12 cellular contexts compared by ENCODE assay signal in the genomic region with DNA sequence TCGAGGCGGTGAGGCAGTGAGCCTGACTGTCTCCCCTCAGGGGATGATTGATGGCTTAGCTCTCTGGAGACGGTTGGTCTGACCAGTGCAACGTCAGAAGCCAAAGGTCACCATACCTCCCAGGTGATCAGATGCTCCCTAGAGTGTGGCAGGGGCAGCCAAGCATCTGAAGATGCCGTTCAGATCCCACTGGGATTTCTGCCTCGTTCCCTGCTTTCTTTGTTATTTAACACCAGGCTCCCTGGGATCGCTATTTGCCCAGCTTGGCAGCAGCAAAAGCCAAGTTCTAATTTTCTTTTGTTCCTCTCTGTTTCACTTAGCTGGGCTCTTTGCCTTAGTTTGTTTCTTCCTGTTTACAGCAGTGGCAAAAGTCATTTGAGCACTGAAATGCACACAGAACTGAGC. TPM values are rescaled to one million over a fixed set of nuclear protein-coding genes. Genes with fewer than 3 reads are reported as not detected.
DNase-seq lines count a peak whose midpoint lies in the region; ATAC-seq, FAIRE-seq and TF ChIP-seq lines count a peak whose summit lies in the region.
"Had no signal": no experiment of that assay in that cellular context is flagged by ENCODE, and none has a peak within 500 bp of the region (broad histone marks: within the 10 kb centered on the region; RNA-seq: fewer than 3 reads in every experiment).

No MANE protein-coding gene starts in this region.

- POLR2A ChIA-PET in CD8-positive, alpha-beta memory T cell (lab: Charles Lee) = no interaction called here

- CTCF ChIA-PET in CD8-positive, alpha-beta memory T cell (lab: Charles Lee) = no interaction called here

- peaks cover 47 to 58% (median 58%) of the 10 kb centered on the region in 3 donors for H3K4me1 Mint-ChIP-seq in CD8-positive, alpha-beta memory T cell
- peaks cover 29% of the 10 kb centered on the region for H3K4me1 Mint-ChIP-seq in neural crest cell

- no peaks in the 10 kb centered on the region for H3K36me3 ChIP-seq in CD8-positive, alpha-beta memory T cell (ENCODE audit: insufficient read depth, low read length)
- H3K36me3 ChIP-seq in mucosa of descending colon (ENCODE audit: low read depth) (no peaks in the 10 kb centered on the region), ovary (no peaks in the 10 kb centered on the region)

- H3K4me3 Mint-ChIP-seq in CD8-positive, alpha-beta memory T cell = peak overlapping the region in 5 of 7 donors; percentile 6 to 58 (median 26)
- no peak overlapping the region for H3K4me3 Mint-ChIP-seq in neural crest cell

- H3K27me3 ChIP-seq in CD8-positive, alpha-beta memory T cell (ENCODE audit: insufficient read depth, low read length, poor library complexity, severe bottlenecking) = no peaks in the 10 kb centered on the region
- H3K27me3 ChIP-seq in ovary = no peaks in the 10 kb centered on the region
- H3K27me3 ChIP-seq: vagina had no signal

- DNase-seq in CD8-positive, alpha-beta memory T cell = no peak
- peak; percentile 15 for DNase-seq in NCI-H2081 treated with DMSO at 0.1 percent for 48 hours (lab: John Stamatoyannopoulos, UW)
- DNase-seq in epithelial cell of proximal tubule (ENCODE audit: low read depth) = peak; percentile 51
- DNase-seq in neural crest cell (ENCODE audit: low read depth, low spot score) = peak; percentile 6
- DNase-seq in middle frontal gyrus (ENCODE audit: extremely low spot score, low spot score) = no peak
- DNase-seq in H54 (ENCODE audit: insufficient read length, low spot score) = no peak
- no peak for DNase-seq in mucosa of descending colon
- DNase-seq in ovary = no peak
- DNase-seq: activated CD4-positive, alpha-beta T cell treated with anti-CD3 and anti-CD28 coated beads for 48 hours; MM.1S had no signal

- TF ChIP-seq EP300 in ovary (IDR thresholded peaks at IDR 0.05) = no peak

- intact Hi-C loops in mucosa of descending colon (cut with DNase I, micrococcal nuclease) (no loop called here), ovary (cut with DNase I) (no loop called here)

- H3K9me3 ChIP-seq in CD8-positive, alpha-beta memory T cell (ENCODE audit: low read length) = no peaks in the 10 kb centered on the region
- H3K9me3 ChIP-seq in mucosa of descending colon = no peaks in the 10 kb centered on the region
- H3K9me3 ChIP-seq in ovary = no peaks in the 10 kb centered on the region
- H3K9me3 ChIP-seq: vagina had no signal

- peaks cover 0 to 3% of the 10 kb centered on the region in 2 donors for H3K27me3 Mint-ChIP-seq in CD8-positive, alpha-beta memory T cell
- no peaks in the 10 kb centered on the region for H3K27me3 Mint-ChIP-seq in neural crest cell (ENCODE audit: low read depth)

- 28 to 39% (median 31%) methylated on average over 7 of the region's 7 CpGs for WGBS in ovary, 3 donors

- H3K27ac Mint-ChIP-seq in CD8-positive, alpha-beta memory T cell = peak overlapping the region in 7 of 8 donors; percentile 40 to 77 (median 69)
- H3K27ac Mint-ChIP-seq in neural crest cell (ENCODE audit: unreplicated experiment) = peak overlapping the region; percentile 52

- peaks cover 0 to 3% (median 0%) of the 10 kb centered on the region in 5 donors for H3K9me3 Mint-ChIP-seq in CD8-positive, alpha-beta memory T cell
- H3K9me3 Mint-ChIP-seq in neural crest cell = no peaks in the 10 kb centered on the region

- no peak overlapping the region for H3K27ac ChIP-seq in CD8-positive, alpha-beta memory T cell (ENCODE audit: low read depth, low read length)
- H3K27ac ChIP-seq in ovary = no peak overlapping the region
- H3K27ac ChIP-seq: vagina had no signal

- H3K36me3 Mint-ChIP-seq in CD8-positive, alpha-beta memory T cell = peaks cover 0 to 13% (median 2%) of the 10 kb centered on the region in 3 donors
- peaks cover 23% of the 10 kb centered on the region for H3K36me3 Mint-ChIP-seq in neural crest cell (ENCODE audit: low read depth)

- no peak overlapping the region for H3K4me3 ChIP-seq in CD8-positive, alpha-beta memory T cell (ENCODE audit: low read length)
- H3K4me3 ChIP-seq in epithelial cell of proximal tubule (ENCODE audit: low read depth, low read length) (no peak overlapping the region), mucosa of descending colon (no peak overlapping the region), ovary (no peak overlapping the region)
- H3K4me3 ChIP-seq: vagina had no signal

- TF ChIP-seq CTCF in epithelial cell of proximal tubule (conservative IDR thresholded peaks at IDR 0.05; ENCODE audit: low read depth, low read length) = no peak
- no peak for TF ChIP-seq CTCF in neural crest cell (conservative IDR thresholded peaks at IDR 0.05)
- no peak for TF ChIP-seq CTCF in mucosa of descending colon (IDR thresholded peaks at IDR 0.05)
- no peak for TF ChIP-seq CTCF in ovary (IDR thresholded peaks at IDR 0.05)

- FAIRE-seq in H54 (lab: Jason Lieb, UNC) = no peak
- FAIRE-seq: colon had no signal

- TF ChIP-seq POLR2A in H54 (IDR thresholded peaks at IDR 0.05; ENCODE audit: low read depth, low read length) = no peak
- TF ChIP-seq POLR2A in ovary (IDR thresholded peaks at IDR 0.05) = no peak

- no peak for ATAC-seq in mucosa of descending colon

- peaks cover 25% of the 10 kb centered on the region for H3K4me1 ChIP-seq in CD8-positive, alpha-beta memory T cell (ENCODE audit: insufficient read depth, low read length)
- H3K4me1 ChIP-seq in mucosa of descending colon (ENCODE audit: low read depth) (no peaks in the 10 kb centered on the region), ovary (ENCODE audit: insufficient read depth) (peaks cover 7% of the 10 kb centered on the region)

RNA-seq across cellular contexts. Expression of a gene that starts 53.5 kb away (rescaled TPM):
- 1 to 10 TPM; 4.2 to 5.9 TPM for total RNA-seq in CD8-positive, alpha-beta memory T cell
- 9.2 TPM for polyA plus RNA-seq in CD8-positive, alpha-beta memory T cell
- total RNA-seq in epithelial cell of proximal tubule (52.9 and 58.5 TPM in 2 replicates), neural crest cell (57.5 and 57.7 TPM in 2 replicates), mucosa of descending colon (1,000 to 10,000 TPM in 1 of 3 donors, 10 to 100 TPM in 2; 67.6 to 1,278 (median 86.0) TPM), ovary (100 to 1,000 TPM in 5 of 7 donors, 10 to 100 TPM in 2; 49.9 to 225 (median 174) TPM)
- 100 to 1,000 TPM in 1 of 2 donors, 10 to 100 TPM in 1; 52.9 to 107 TPM for polyA plus RNA-seq in ovary

Comparison
In these comparisons a context has a peak if more than half of its experiments do, and no peak if none do; other contexts are left out.
1. DNase-seq: peak in NCI-H2081 treated with DMSO at 0.1 percent for 48 hours (single experiment), epithelial cell of proximal tubule (single experiment) and neural crest cell (single experiment); none in CD8-positive, alpha-beta memory T cell (0 of 5), middle frontal gyrus (single experiment), H54 (single experiment), mucosa of descending colon (0 of 3) and ovary (0 of 5).